ENCODE assay signal across 23 cellular contexts in the genomic region with DNA sequence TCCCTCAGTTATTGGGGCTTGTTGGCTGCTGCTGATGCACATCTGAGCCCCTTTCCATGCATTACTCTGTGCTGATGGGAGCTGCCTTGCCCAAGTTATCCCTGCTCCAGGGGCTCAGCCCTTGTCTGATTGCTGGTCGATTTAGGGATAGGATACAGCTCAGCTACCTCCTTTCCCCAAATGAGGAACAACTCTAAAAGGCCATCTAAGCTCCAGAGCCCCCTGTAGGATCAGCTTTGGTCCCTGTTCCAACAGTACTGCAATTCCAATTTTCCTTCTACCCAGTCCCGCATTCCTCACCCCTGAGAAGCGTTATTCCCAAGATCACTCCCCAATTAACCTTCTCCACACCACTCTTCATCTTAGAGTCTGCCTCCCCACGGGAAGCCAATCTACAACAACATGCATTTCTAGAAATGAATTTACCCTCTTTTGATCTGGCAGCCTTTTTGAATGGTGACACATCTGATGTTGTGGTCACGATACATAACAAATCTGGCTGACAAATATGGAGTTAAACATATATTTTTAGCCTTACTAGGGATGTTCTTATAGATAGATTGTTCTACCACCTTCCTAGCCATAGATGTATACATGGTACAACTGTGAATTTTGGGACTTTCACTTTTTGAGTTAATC.
"Had no signal": no experiment of that assay in that cellular context is flagged by ENCODE, and none has a peak within 500 bp of the region (broad histone marks: within the 10 kb centered on the region; RNA-seq: fewer than 3 reads in every experiment).

No MANE protein-coding gene starts in this region.

- H3K9me3 Mint-ChIP-seq: activated naive CD4-positive, alpha-beta T cell treated with anti-CD3 and anti-CD28 coated beads, Interleukin-2, amount 50 U/mL, for 24 hours; effector memory CD8-positive, alpha-beta T cell; natural killer cell; T-cell; type B pancreatic cell had no signal

- H3K4me2 ChIP-seq: hepatocyte had no signal

- H2AFZ ChIP-seq: hepatocyte, parathyroid adenoma had no signal

- H3K9me3 ChIP-seq: neutrophil, sigmoid colon, suprapubic skin had no signal

- H3K27ac ChIP-seq: hepatocyte, neutrophil, parathyroid adenoma, sigmoid colon, suprapubic skin had no signal

- ATAC-seq: activated CD4-positive, CD25-positive, alpha-beta regulatory T cell treated with anti-CD3 and anti-CD28 coated beads, Interleukin-2, amount 50 U/mL, for 24 hours; activated CD8-positive, alpha-beta memory T cell treated with anti-CD3 and anti-CD28 coated beads, Interleukin-2, amount 10 ng/mL, durations not matched to agents 7 days and 5 days; effector memory CD8-positive, alpha-beta T cell; natural killer cell; SK-N-SH treated with all-trans-retinoic acid at 6 μM for 48 hours; T-cell had no signal

- H3K4me1 ChIP-seq: parathyroid adenoma had no signal

- DNase-seq: activated CD4-positive, alpha-beta T cell treated with anti-CD3 and anti-CD28 coated beads, Interleukin-2, amount 50 U/mL, for 48 hours; activated CD8-positive, alpha-beta memory T cell treated with anti-CD3 and anti-CD28 coated beads, Interleukin-2, amount 10 ng/mL, durations not matched to agents 7 days and 5 days; activated effector memory CD4-positive, alpha-beta T cell treated with anti-CD3 and anti-CD28 coated beads, Interleukin-2, amount 50 U/mL, for 16 hours; activated T-cell treated with anti-CD3 and anti-CD28 coated beads, Interleukin-2, amount 50 U/mL, for 1 hour; amniotic stem cell; caudate nucleus; effector memory CD8-positive, alpha-beta T cell; foreskin fibroblast; mesenchymal stem cell; natural killer cell; SIG-M5; sigmoid colon; stimulated activated naive CD4-positive, alpha-beta T cell; T-cell; T-helper 9 cell had no signal

- H3K9ac ChIP-seq: parathyroid adenoma had no signal

- H3K4me3 ChIP-seq: hepatocyte, sigmoid colon, suprapubic skin had no signal

- H3K27me3 ChIP-seq: hepatocyte, neutrophil, sigmoid colon, suprapubic skin had no signal

- H3K36me3 Mint-ChIP-seq: natural killer cell, T-cell had no signal

- H3K27me3 Mint-ChIP-seq: activated naive CD4-positive, alpha-beta T cell treated with anti-CD3 and anti-CD28 coated beads, Interleukin-2, amount 50 U/mL, for 24 hours; type B pancreatic cell had no signal

- H3K4me3 Mint-ChIP-seq: activated CD8-positive, alpha-beta memory T cell treated with anti-CD3 and anti-CD28 coated beads, Interleukin-2, amount 10 ng/mL, durations not matched to agents 7 days and 5 days; activated naive CD4-positive, alpha-beta T cell treated with anti-CD3 and anti-CD28 coated beads, Interleukin-2, amount 50 U/mL, for 24 hours; effector memory CD8-positive, alpha-beta T cell; natural killer cell; T-cell; type B pancreatic cell had no signal

- H3K36me3 ChIP-seq: neutrophil had no signal

- H3K27ac Mint-ChIP-seq: activated CD8-positive, alpha-beta memory T cell treated with anti-CD3 and anti-CD28 coated beads, Interleukin-2, amount 10 ng/mL, durations not matched to agents 7 days and 5 days; activated naive CD4-positive, alpha-beta T cell treated with anti-CD3 and anti-CD28 coated beads, Interleukin-2, amount 50 U/mL, for 24 hours; effector memory CD8-positive, alpha-beta T cell; natural killer cell; T-cell; type B pancreatic cell had no signal
